ENCODE assay signal across 8 cellular contexts in genomic region chr2:215920244-215921100, GRCh38.
DNase-seq lines count a peak whose midpoint lies in the region; ATAC-seq and TF ChIP-seq lines count a peak whose summit lies in the region.

No MANE protein-coding gene starts in this region.

- H3K4me1 ChIP-seq in HUES6 (ENCODE audit: control insufficient read depth, insufficient read depth, low read length): peaks cover 33% of the 10 kb centered on the region
- H3K4me1 ChIP-seq in OCI-LY3 (ENCODE audit: low read length): peaks cover 44% of the 10 kb centered on the region
- H3K4me1 ChIP-seq in upper lobe of right lung: no peaks in the 10 kb centered on the region

- intact Hi-C loops in upper lobe of right lung (cut with DNase I): no loop called here

- H3K36me3 ChIP-seq in HUES6 (ENCODE audit: control insufficient read depth, insufficient read depth, low read length) (peaks cover 5% of the 10 kb centered on the region; the same call in 1 of the 2 replicates), OCI-LY3 (replicated peaks; ENCODE audit: low read depth, low read length) (peaks cover 7% of the 10 kb centered on the region), upper lobe of right lung (no peaks in the 10 kb centered on the region)

- H3K9me3 ChIP-seq in HUES6 (ENCODE audit: control insufficient read depth, insufficient read depth, low read depth, low read length): no peaks in the 10 kb centered on the region
- peaks cover 8% of the 10 kb centered on the region; the same call in 1 of the 2 replicates for H3K9me3 ChIP-seq in OCI-LY3 (ENCODE audit: insufficient read depth, low read length)
- no peaks in the 10 kb centered on the region for H3K9me3 ChIP-seq in upper lobe of right lung

- peak; percentile 57 for ATAC-seq in GM21576 (IDR thresholded peaks at IDR 0.05; ENCODE audit: unreplicated experiment)
- peak; percentile 97 for ATAC-seq in upper lobe of right lung

- peak overlapping the region; percentile 19; the same call in 1 of the 2 replicates for H3K27ac ChIP-seq in HUES6 (ENCODE audit: low read depth, low read length)
- no peak overlapping the region for H3K27ac ChIP-seq in OCI-LY3 (ENCODE audit: low read length)
- no peak overlapping the region for H3K27ac ChIP-seq in upper lobe of right lung

- H4K20me1 ChIP-seq in OCI-LY3 (ENCODE audit: insufficient read depth, low read length): no peaks in the 10 kb centered on the region

- H3K27me3 ChIP-seq in HUES6 (ENCODE audit: control insufficient read depth, insufficient read depth, low read length) (no peaks in the 10 kb centered on the region), OCI-LY3 (ENCODE audit: low read depth, low read length) (no peaks in the 10 kb centered on the region), upper lobe of right lung (no peaks in the 10 kb centered on the region)

- DNase-seq in ELF-1 (ENCODE audit: low read depth, low spot score) (peak; percentile 68), fibroblast of the conjunctiva (ENCODE audit: low read depth) (peak; percentile 86), nucleus accumbens (lab: John Stamatoyannopoulos, UW) (peak in 46 of 56 donors; percentile 2 to 81 (median 36)), upper lobe of right lung (peak; percentile 69)
- DNase-seq in activated T-cell treated with anti-CD3 and anti-CD28 coated beads, Interleukin-2, amount 50 U/mL, for 48 hours: peak; percentile 56 to 67

- H2AFZ ChIP-seq in OCI-LY3 (ENCODE audit: low read depth, low read length): no peak overlapping the region

- H3K9ac ChIP-seq in HUES6 (ENCODE audit: low read length) (no peak overlapping the region), OCI-LY3 (ENCODE audit: low read length) (no peak overlapping the region)

- no peaks in the 10 kb centered on the region for H3K79me2 ChIP-seq in OCI-LY3 (ENCODE audit: low read length)

- TF ChIP-seq CTCF in OCI-LY3 (IDR thresholded peaks at IDR 0.05; ENCODE audit: low read depth, low read length) (peak; percentile 73), upper lobe of right lung (IDR thresholded peaks at IDR 0.05) (peak; percentile 86)

- H3K4me3 ChIP-seq in HUES6 (ENCODE audit: low read depth, low read length): no peak overlapping the region
- H3K4me3 ChIP-seq in OCI-LY3 (ENCODE audit: low read length): no peak overlapping the region
- H3K4me3 ChIP-seq in upper lobe of right lung: no peak overlapping the region

- no peak overlapping the region for H3K4me2 ChIP-seq in OCI-LY3 (ENCODE audit: low read length)
